ENCODE assay signal across 16 cellular contexts in genomic region chr11:44740967-44741366, GRCh38. TPM values are rescaled to one million over a fixed set of nuclear protein-coding genes. Genes with fewer than 3 reads are reported as not detected.
"Had no signal": no experiment of that assay in that cellular context is flagged by ENCODE, and none has a peak within 500 bp of the region (broad histone marks: within the 10 kb centered on the region; RNA-seq: fewer than 3 reads in every experiment).

No MANE protein-coding gene starts in this region.

- H3K4me3 Mint-ChIP-seq: activated CD4-positive, alpha-beta T cell treated with anti-CD3 and anti-CD28 coated beads, Interleukin-2, amount 10 ng/mL, durations not matched to agents 7 days and 5 days; activated T-helper 1 cell treated with anti-CD3 and anti-CD28 coated beads, Interleukin-12 subunit alpha, Interleukin-12 subunit beta, Interleukin-2, Interleukin-4 antibody, amounts not matched to agents 30 ng/mL and 10 ng/mL and 1 ng/mL, durations not matched to agents 14 hours and 24 hours and 36 hours; natural killer cell treated with Interleukin-12 subunit alpha and Interleukin-12 subunit beta and Interleukin-15 and Interleukin-18, amount 100 ng/mL, for 72 hours had no signal

- H3K27ac Mint-ChIP-seq: activated CD4-positive, alpha-beta T cell treated with anti-CD3 and anti-CD28 coated beads, Interleukin-2, amount 10 ng/mL, durations not matched to agents 7 days and 5 days; activated T-helper 1 cell treated with anti-CD3 and anti-CD28 coated beads, Interleukin-12 subunit alpha, Interleukin-12 subunit beta, Interleukin-2, Interleukin-4 antibody, amounts not matched to agents 30 ng/mL and 10 ng/mL and 1 ng/mL, durations not matched to agents 14 hours and 24 hours and 36 hours; natural killer cell treated with Interleukin-12 subunit alpha and Interleukin-12 subunit beta and Interleukin-15 and Interleukin-18, amount 100 ng/mL, for 72 hours had no signal

- H3K9me3 Mint-ChIP-seq: activated CD4-positive, alpha-beta T cell treated with anti-CD3 and anti-CD28 coated beads, Interleukin-2, amount 10 ng/mL, durations not matched to agents 7 days and 5 days; activated T-helper 1 cell treated with anti-CD3 and anti-CD28 coated beads, Interleukin-12 subunit alpha, Interleukin-12 subunit beta, Interleukin-2, Interleukin-4 antibody, amounts not matched to agents 30 ng/mL and 10 ng/mL and 1 ng/mL, durations not matched to agents 14 hours and 24 hours and 36 hours; natural killer cell treated with Interleukin-12 subunit alpha and Interleukin-12 subunit beta and Interleukin-15 and Interleukin-18, amount 100 ng/mL, for 72 hours had no signal

- H3K4me3 ChIP-seq: left lung, tibial nerve had no signal

- H3K4me1 ChIP-seq: foreskin keratinocyte had no signal

- H3K27ac ChIP-seq: foreskin keratinocyte, tibial nerve had no signal

- ATAC-seq: foreskin keratinocyte, left lung had no signal

- H3K36me3 ChIP-seq: left lung, tibial nerve had no signal

- H3K36me3 Mint-ChIP-seq: natural killer cell treated with Interleukin-12 subunit alpha and Interleukin-12 subunit beta and Interleukin-15 and Interleukin-18, amount 100 ng/mL, for 72 hours had no signal

- H3K4me1 Mint-ChIP-seq: activated CD4-positive, alpha-beta T cell treated with anti-CD3 and anti-CD28 coated beads, Interleukin-2, amount 10 ng/mL, durations not matched to agents 7 days and 5 days had no signal

- H3K9me3 ChIP-seq: left lung, tibial nerve had no signal

- H3K27me3 Mint-ChIP-seq: activated CD4-positive, alpha-beta T cell treated with anti-CD3 and anti-CD28 coated beads, Interleukin-2, amount 10 ng/mL, durations not matched to agents 7 days and 5 days had no signal

- DNase-seq: activated CD4-positive, alpha-beta T cell treated with anti-CD3 and anti-CD28 coated beads, Interleukin-2, amount 10 ng/mL, durations not matched to agents 7 days and 5 days; activated CD8-positive, alpha-beta memory T cell treated with anti-CD3 and anti-CD28 coated beads for 24 hours; activated naive CD4-positive, alpha-beta T cell treated with Interleukin-2 at 50 U/mL for 16 hours; foreskin keratinocyte; islet precursor cell; left lung; mesenchymal stem cell; nucleus accumbens; posterior cingulate gyrus; retina; small intestine; stimulated activated CD4-positive, alpha-beta T cell treated with anti-CD3 and anti-CD28 coated beads, Interleukin-4, amount 100 ng/mL, for 24 hours; stimulated activated naive CD4-positive, alpha-beta T cell had no signal

- H3K27me3 ChIP-seq: tibial nerve had no signal

RNA-seq across cellular contexts. Expression of gene TSPAN18, which starts 14.2 kb away (rescaled TPM):
- polyA plus RNA-seq: foreskin keratinocyte had no signal
